ENCODE assay signal across 16 cellular contexts in genomic region chrY:17038439-17038838, GRCh38.
DNase-seq lines count a peak whose midpoint lies in the region; ATAC-seq and TF ChIP-seq lines count a peak whose summit lies in the region.
"Had no signal": no experiment of that assay in that cellular context is flagged by ENCODE, and none has a peak within 500 bp of the region (broad histone marks: within the 10 kb centered on the region; RNA-seq: fewer than 3 reads in every experiment).

No MANE protein-coding gene starts in this region.

- H3K9me3 ChIP-seq in RWPE2 (ENCODE audit: severe bottlenecking), result no peaks in the 10 kb centered on the region
- H3K9me3 ChIP-seq: BLaER1, Caco-2 had no signal

- H3K27ac ChIP-seq in RWPE2 (ENCODE audit: poor library complexity, severe bottlenecking) (peak overlapping the region; percentile 23), foreskin keratinocyte (no peak overlapping the region)
- H3K27ac ChIP-seq: BLaER1, C4-2B had no signal

- H3K4me1 ChIP-seq in RWPE2 (ENCODE audit: insufficient read depth, poor library complexity, severe bottlenecking) (peaks cover 7% of the 10 kb centered on the region), foreskin keratinocyte (no peaks in the 10 kb centered on the region)
- H3K4me1 ChIP-seq: BLaER1, Caco-2 had no signal

- ATAC-seq in RWPE2 (ENCODE audit: low read depth) (peak; percentile 90), foreskin keratinocyte (peak; percentile 25), HG03095 (IDR thresholded peaks at IDR 0.05; ENCODE audit: unreplicated experiment) (no peak), GM21717 (IDR thresholded peaks at IDR 0.05; ENCODE audit: unreplicated experiment) (no peak)
- ATAC-seq: CD8-positive, alpha-beta T cell; GM23338; HCT116 had no signal

- H3K4me3 ChIP-seq in RWPE2 (ENCODE audit: severe bottlenecking) (no peak overlapping the region), epithelial cell of esophagus (ENCODE audit: low read length) (no peak overlapping the region)
- H3K4me3 ChIP-seq: BLaER1, GM23338 had no signal

- DNase-seq in RWPE2 (ENCODE audit: low spot score), result no peak
- peak; percentile 50 for DNase-seq in epithelial cell of esophagus (ENCODE audit: low read depth)
- peak in 1 of 2 donors; percentile 28 for DNase-seq in foreskin keratinocyte
- no peak for DNase-seq in Kasumi-1 (lab: John Stamatoyannopoulos, UW)
- DNase-seq: Caco-2; CD4-positive, CD25-positive, alpha-beta regulatory T cell; CD8-positive, alpha-beta T cell; DMS153; DND-41; H9 had no signal

- TF ChIP-seq CTCF in RWPE2 (IDR thresholded peaks at IDR 0.05; ENCODE audit: poor library complexity, severe bottlenecking) (no peak), epithelial cell of esophagus (IDR thresholded peaks at IDR 0.05; ENCODE audit: insufficient read depth, low read depth, low read length, missing control alignments) (no peak), foreskin keratinocyte (conservative IDR thresholded peaks at IDR 0.05) (no peak)

- no peaks in the 10 kb centered on the region for H3K36me3 ChIP-seq in RWPE2 (ENCODE audit: low read depth)
- H3K36me3 ChIP-seq: BLaER1 had no signal

- no peaks in the 10 kb centered on the region for H3K27me3 ChIP-seq in RWPE2 (ENCODE audit: insufficient read depth, poor library complexity, severe bottlenecking)
- no peaks in the 10 kb centered on the region for H3K27me3 ChIP-seq in foreskin keratinocyte
- H3K27me3 ChIP-seq: BLaER1 had no signal

Comparison
In these comparisons a context has a peak if more than half of its experiments do, and no peak if none do; other contexts are left out.
1. ATAC-seq: peak in RWPE2 (single experiment) and foreskin keratinocyte (single experiment); none in HG03095 (single experiment) and GM21717 (single experiment).